10 cellular contexts compared by ENCODE assay signal in genomic region chr9:120892748-120893584, GRCh38. TPM values are rescaled to one million over a fixed set of nuclear protein-coding genes. Genes with fewer than 3 reads are reported as not detected.
A peak's percentile ranks its signal among the peaks of the same experiment; 100 is the strongest.
DNase-seq lines count a peak whose midpoint lies in the region; ATAC-seq, FAIRE-seq and TF ChIP-seq lines count a peak whose summit lies in the region.
"Had no signal": no experiment of that assay in that cellular context is flagged by ENCODE, and none has a peak within 500 bp of the region (broad histone marks: within the 10 kb centered on the region; RNA-seq: fewer than 3 reads in every experiment).

No MANE protein-coding gene starts in this region.

- TF ChIP-seq POLR2A in GM12878 (IDR thresholded peaks at IDR 0.05; ENCODE audit: low read depth, low read length), result peak; percentile 62

- H3K23ac ChIP-seq in neuronal stem cell (ENCODE audit: low read depth, low read length, poor library complexity), result peak overlapping the region; percentile 27

- WGBS in GM12878 (ENCODE audit: insufficient coverage, insufficient replicate concordance, low lambda C conversion rate, missing lambda C conversion rate), result 4% methylated on average over 5 of the region's 5 CpGs
- no CpG with 5 or more reads among the region's 5 CpGs for whole genome bisulfite sequencing in neuronal stem cell (ENCODE audit: extremely low coverage in 2 of 2, insufficient read length in 2 of 2, insufficient replicate concordance in 1 of 2), 2 donors

- no peak overlapping the region for H2BK120ac ChIP-seq in neuronal stem cell (ENCODE audit: low read depth, low read length)

- H2BK5ac ChIP-seq in neuronal stem cell (ENCODE audit: low read length), result no peak overlapping the region

- no peaks in the 10 kb centered on the region for H3K36me3 ChIP-seq in SJCRH30
- H3K36me3 ChIP-seq in GM12878 (ENCODE audit: control insufficient read depth in 2 of 2, insufficient read depth in 2 of 2, low read length in 1 of 2), result no peaks in the 10 kb centered on the region
- H3K36me3 ChIP-seq in neuronal stem cell (replicated peaks in 1 of 2; ENCODE audit: control insufficient read depth in 2 of 2, insufficient read depth in 2 of 2, low read length in 2 of 2), result no peaks in the 10 kb centered on the region
- H3K36me3 ChIP-seq: right lobe of liver had no signal

- no peak overlapping the region for H2BK15ac ChIP-seq in neuronal stem cell (ENCODE audit: low read length)

- H4K8ac ChIP-seq in neuronal stem cell (ENCODE audit: low read depth, low read length), result no peak overlapping the region

- peak overlapping the region; percentile 13 for H3K18ac ChIP-seq in neuronal stem cell (ENCODE audit: low read length)

- H2AFZ ChIP-seq in GM12878 (ENCODE audit: control insufficient read depth, low read depth, low read length) (peak overlapping the region; percentile 14; the same call in 1 of the 2 replicates), neuronal stem cell (ENCODE audit: low read length) (no peak overlapping the region)
- H2AFZ ChIP-seq: PC-9 had no signal

- DNase-seq in EL (peak; percentile 72), HL-60 (ENCODE audit: low read depth in 1 of 2, low spot score in 1 of 2) (peak; percentile 72 to 81), SJCRH30 (peak; percentile 81 to 86), GM12878 (ENCODE audit: low read depth, low spot score) (no peak), neuronal stem cell (ENCODE audit: low spot score) (no peak), HUDEP-2 (lab: John Stamatoyannopoulos, UW; ENCODE audit: unreplicated experiment in 76 of 76) (no peak), NCI-H1105 treated with DMSO at 0.1 percent for 48 hours (lab: John Stamatoyannopoulos, UW) (no peak)
- DNase-seq: right lobe of liver had no signal

- no peak for TF ChIP-seq CTCF in HL-60 (IDR thresholded peaks at IDR 0.05; ENCODE audit: insufficient read depth, low read length)
- TF ChIP-seq CTCF in GM12878 (IDR thresholded peaks at IDR 0.05 in 2 of 3, conservative IDR thresholded peaks at IDR 0.05 in 1 of 3; ENCODE audit: control insufficient read depth in 2 of 3, extremely low read depth in 1 of 3, insufficient read depth in 1 of 3, low read depth in 3 of 3, low read length in 3 of 3), result no peak

- ATAC-seq in GM21423 (IDR thresholded peaks at IDR 0.05; ENCODE audit: unreplicated experiment), result peak; percentile 66
- peak; percentile 80 for ATAC-seq in GM12878

- H3K27ac ChIP-seq in HL-60 (replicated peaks), result peak overlapping the region; percentile 42
- peak overlapping the region; percentile 51 for H3K27ac ChIP-seq in SJCRH30
- peak overlapping the region; percentile 94 for H3K27ac ChIP-seq in GM12878 (ENCODE audit: control insufficient read depth, insufficient read depth)
- no peak overlapping the region for H3K27ac ChIP-seq in neuronal stem cell (replicated peaks; ENCODE audit: low read length)
- H3K27ac ChIP-seq: PC-9, right lobe of liver had no signal

- H3K4me1 ChIP-seq in SJCRH30 (peaks cover 32% of the 10 kb centered on the region), GM12878 (ENCODE audit: control insufficient read depth, insufficient read depth, low read length) (peaks cover 62% of the 10 kb centered on the region), neuronal stem cell (ENCODE audit: control insufficient read depth in 2 of 2, insufficient read depth in 1 of 2, low read depth in 1 of 2, low read length in 2 of 2) (peaks cover 0 to 3% of the 10 kb centered on the region in 2 donors)

- no peak overlapping the region for H3K4me3 ChIP-seq in HL-60 (replicated peaks; ENCODE audit: insufficient read depth, low read length)
- no peak overlapping the region for H3K4me3 ChIP-seq in SJCRH30
- no peak overlapping the region for H3K4me3 ChIP-seq in GM12878
- no peak overlapping the region for H3K4me3 ChIP-seq in neuronal stem cell (ENCODE audit: low read length in 2 of 2)
- H3K4me3 ChIP-seq: PC-9, right lobe of liver had no signal

- H3K79me2 ChIP-seq in GM12878 (ENCODE audit: control insufficient read depth, insufficient read depth, low read length), result no peaks in the 10 kb centered on the region

- CTCF ChIA-PET in GM12878 (lab: Yijun Ruan, JAX), result interaction anchor here (0.9 to 3.0 kb wide), 8 partner anchors 15 to 136 kb away, joined by 3 to 13 read pairs (median 4); no protein-coding TSS in a partner anchor

- peak; percentile 91 to 95 for TF ChIP-seq EP300 in GM12878 (IDR thresholded peaks at IDR 0.05; ENCODE audit: borderline replicate concordance in 1 of 2, control insufficient read depth in 1 of 2, low read depth in 2 of 2, low read length in 2 of 2)

- peak; percentile 80 for FAIRE-seq in GM12878 (lab: Jason Lieb, UNC)

- no peak overlapping the region for H3K14ac ChIP-seq in neuronal stem cell (ENCODE audit: low read length)

- no TSS peak for BruUV-seq in GM12878 (replicated peaks; lab: Mats Ljungman, UMichigan)

- peak overlapping the region; percentile 87 for H3K4me2 ChIP-seq in GM12878 (ENCODE audit: control insufficient read depth, insufficient read depth)
- H3K4me2 ChIP-seq in neuronal stem cell (ENCODE audit: insufficient read depth, low read length, poor library complexity, severe bottlenecking), result no peak overlapping the region
- H3K4me2 ChIP-seq: PC-9 had no signal

- no peaks in the 10 kb centered on the region for H4K20me1 ChIP-seq in GM12878 (ENCODE audit: control insufficient read depth, insufficient read depth)

- no peaks in the 10 kb centered on the region for H3K27me3 ChIP-seq in HL-60 (ENCODE audit: insufficient read depth, poor library complexity, severe bottlenecking)
- H3K27me3 ChIP-seq in SJCRH30, result no peaks in the 10 kb centered on the region
- H3K27me3 ChIP-seq in GM12878 (replicated peaks in 1 of 2; ENCODE audit: control insufficient read depth in 2 of 2, insufficient read depth in 2 of 2, low read length in 1 of 2), result no peaks in the 10 kb centered on the region
- peaks cover 0 to 22% (median 0%) of the 10 kb centered on the region in 3 experiments for H3K27me3 ChIP-seq in neuronal stem cell (ENCODE audit: control insufficient read depth in 3 of 3, insufficient read depth in 3 of 3, low read depth in 1 of 3, low read length in 3 of 3)
- H3K27me3 ChIP-seq: right lobe of liver had no signal

- H2AK5ac ChIP-seq in neuronal stem cell (ENCODE audit: low read depth, low read length), result no peak overlapping the region

- H3K9ac ChIP-seq in GM12878 (ENCODE audit: control insufficient read depth, insufficient read depth, low read length) (peak overlapping the region; percentile 65), neuronal stem cell (ENCODE audit: low read depth, low read length, poor library complexity) (no peak overlapping the region)

- H3K9me3 ChIP-seq in SJCRH30 (replicated peaks) (no peaks in the 10 kb centered on the region), GM12878 (replicated peaks; ENCODE audit: control insufficient read depth, insufficient read depth, low read length) (no peaks in the 10 kb centered on the region), neuronal stem cell (replicated peaks in 1 of 2; ENCODE audit: control insufficient read depth in 2 of 2, insufficient read depth in 1 of 2, low read depth in 1 of 2, low read length in 2 of 2) (no peaks in the 10 kb centered on the region)
- H3K9me3 ChIP-seq: right lobe of liver had no signal

- RAD21 ChIA-PET in GM12878 (lab: Charles Lee; ENCODE audit: unreplicated experiment), result interaction anchor here (0.7 to 8.7 kb wide), 10 partner anchors 16 to 228 kb away, joined by 3 to 104 read pairs (median 5); partner anchors contain the start of genes PHF19 and TRAF1

- intact Hi-C loops in GM12878 (cut with micrococcal nuclease; ENCODE audit: unreplicated experiment), result loop anchor here (1.0 to 2.0 kb wide), 3 partner anchors 17 to 138 kb away; partner anchors contain the start of gene TRAF1

- POLR2A ChIA-PET in GM12878 (lab: Charles Lee), result interaction anchor here (0.9 to 15.6 kb wide), 8 partner anchors 9 to 35 kb away, joined by 3 to 383 read pairs (median 6); partner anchors contain the start of genes PHF19 and TRAF1

- in situ Hi-C loops in GM12878 (cut with MboI), result no loop called here

- H3K4ac ChIP-seq in neuronal stem cell (ENCODE audit: low read length), result no peak overlapping the region

- no peak overlapping the region for H2BK12ac ChIP-seq in neuronal stem cell (ENCODE audit: low read length)

- H3K79me1 ChIP-seq in neuronal stem cell (ENCODE audit: low read depth, low read length), result no peaks in the 10 kb centered on the region

- no peak overlapping the region for H4K91ac ChIP-seq in neuronal stem cell (ENCODE audit: low read depth, low read length, poor library complexity)

- SMC1A ChIA-PET in GM12878 (lab: Charles Lee; ENCODE audit: uncharacterized antibody, unreplicated experiment), result interaction anchor here (0.7 to 23.6 kb wide), 10 partner anchors 9 to 137 kb away, joined by 3 to 522 read pairs (median 4); partner anchors contain the start of gene TRAF1

- no peak for TF ChIP-seq RAD21 in GM12878 (IDR thresholded peaks at IDR 0.05; ENCODE audit: insufficient read depth, low read depth, low read length)

RNA-seq across cellular contexts. Expression of gene PHF19, which starts 16.0 kb away (rescaled TPM):
- 20.2 and 24.1 TPM in 2 replicates for total RNA-seq in SJCRH30 (2014; rRNA removed; shearing (Covaris generic))
- 127 and 130 TPM in 2 replicates for total RNA-seq in GM12878 (2013; cell fraction: nucleolus; rRNA removed)
- 74.9 and 81.1 TPM in 2 replicates for total RNA-seq in GM12878 (2014; rRNA removed)
- 63.1 and 74.8 TPM in 2 replicates for total RNA-seq in GM12878 (2014; rRNA removed; fragmentation: Illumina TruSeq; extraction: Trizol)
- total RNA-seq in GM12878 (2021), result 116 and 133 TPM in 2 replicates
- 38.7 TPM for polyA plus RNA-seq in GM12878 (2011; ENCODE audit: low read depth)
- polyA plus RNA-seq in GM12878 (2011; rRNA removed), result 45.5 and 71.1 TPM in 2 replicates
- polyA plus RNA-seq in GM12878 (2011; cell fraction: cytosol; rRNA removed), result 118 and 119 TPM in 2 replicates
- polyA plus RNA-seq in GM12878 (2011; cell fraction: nucleus; rRNA removed), result 334 and 350 TPM in 2 replicates
- polyA plus RNA-seq in GM12878 (2012), result 63.6 and 78.6 TPM in 2 replicates
- 64.7 and 94.2 TPM in 2 replicates for polyA plus RNA-seq in GM12878 (2014; fragmentation: Illumina TruSeq; extraction: Trizol)
- polyA plus RNA-seq in GM12878 (2014; fragmentation: Nextera tagmentation; extraction: Ambion mirVana), result 10 to 100 TPM; 26.0 to 50.2 TPM
- 98.6 and 106 TPM in 2 replicates for polyA plus RNA-seq in GM12878 (2014; rRNA removed)
- 100 to 1,000 TPM in 1 of 2 experiments, 10 to 100 TPM in 1; 97.9 to 113 TPM for polyA plus RNA-seq in GM12878 (2016; fragmentation: Nextera tagmentation; extraction: Ambion mirVana)
- 85.9 and 103 TPM in 2 replicates for polyA minus RNA-seq in GM12878 (2011; rRNA and poly(A)+ RNA removed)
- 31.7 and 47.3 TPM in 2 replicates for polyA minus RNA-seq in GM12878 (2011; cell fraction: cytosol; rRNA and poly(A)+ RNA removed)
- polyA minus RNA-seq in GM12878 (2011; cell fraction: nucleus; rRNA and poly(A)+ RNA removed), result 69.5 and 128 TPM in 2 replicates
- 24.6 TPM for polyA plus RNA-seq in neuronal stem cell (2013, experiment 1 of 2)
- 23.4 TPM for polyA plus RNA-seq in neuronal stem cell (2013, experiment 2 of 2)

RNA-seq across cellular contexts. Expression of gene TRAF1, which starts 33.6 kb away (rescaled TPM):
- 0.25 and 0.26 TPM in 2 replicates for total RNA-seq in SJCRH30 (2014; rRNA removed; shearing (Covaris generic))
- total RNA-seq in GM12878 (2013; cell fraction: nucleolus; rRNA removed), result 317 and 349 TPM in 2 replicates
- 144 and 153 TPM in 2 replicates for total RNA-seq in GM12878 (2014; rRNA removed)
- total RNA-seq in GM12878 (2014; rRNA removed; fragmentation: Illumina TruSeq; extraction: Trizol), result 111 and 116 TPM in 2 replicates
- total RNA-seq in GM12878 (2021), result 163 and 164 TPM in 2 replicates
- 44.2 TPM for polyA plus RNA-seq in GM12878 (2011; ENCODE audit: low read depth)
- 106 and 147 TPM in 2 replicates for polyA plus RNA-seq in GM12878 (2011; rRNA removed)
- polyA plus RNA-seq in GM12878 (2011; cell fraction: cytosol; rRNA removed), result 186 and 209 TPM in 2 replicates
- 205 and 241 TPM in 2 replicates for polyA plus RNA-seq in GM12878 (2011; cell fraction: nucleus; rRNA removed)
- 65.1 and 86.6 TPM in 2 replicates for polyA plus RNA-seq in GM12878 (2012)
- 82.8 and 140 TPM in 2 replicates for polyA plus RNA-seq in GM12878 (2014; fragmentation: Illumina TruSeq; extraction: Trizol)
- polyA plus RNA-seq in GM12878 (2014; fragmentation: Nextera tagmentation; extraction: Ambion mirVana), result 10 to 100 TPM; 13.8 to 16.6 TPM
- 153 and 156 TPM in 2 replicates for polyA plus RNA-seq in GM12878 (2014; rRNA removed)
- 10 to 100 TPM; 69.6 to 79.5 TPM for polyA plus RNA-seq in GM12878 (2016; fragmentation: Nextera tagmentation; extraction: Ambion mirVana)
- 194 and 283 TPM in 2 replicates for polyA minus RNA-seq in GM12878 (2011; rRNA and poly(A)+ RNA removed)
- polyA minus RNA-seq in GM12878 (2011; cell fraction: cytosol; rRNA and poly(A)+ RNA removed), result 61.2 and 66.6 TPM in 2 replicates
- polyA minus RNA-seq in GM12878 (2011; cell fraction: nucleus; rRNA and poly(A)+ RNA removed), result 99.3 and 141 TPM in 2 replicates
- polyA plus RNA-seq in neuronal stem cell (2013, experiment 1 of 2), result 2.0 TPM
- polyA plus RNA-seq in neuronal stem cell (2013, experiment 2 of 2), result 2.0 TPM

RNA-seq across cellular contexts. Expression of gene PSMD5, which starts 50.2 kb away (rescaled TPM):
- 49.0 and 54.1 TPM in 2 replicates for total RNA-seq in SJCRH30 (2014; rRNA removed; shearing (Covaris generic))
- 17.9 and 18.6 TPM in 2 replicates for total RNA-seq in GM12878 (2013; cell fraction: nucleolus; rRNA removed)
- total RNA-seq in GM12878 (2014; rRNA removed), result 19.9 and 20.8 TPM in 2 replicates
- 20.9 and 23.1 TPM in 2 replicates for total RNA-seq in GM12878 (2014; rRNA removed; fragmentation: Illumina TruSeq; extraction: Trizol)
- 34.4 and 47.7 TPM in 2 replicates for total RNA-seq in GM12878 (2021)
- polyA plus RNA-seq in GM12878 (2011; ENCODE audit: low read depth), result 7.3 TPM
- polyA plus RNA-seq in GM12878 (2011; rRNA removed), result 19.0 and 26.6 TPM in 2 replicates
- polyA plus RNA-seq in GM12878 (2011; cell fraction: cytosol; rRNA removed), result 9.0 and 9.6 TPM in 2 replicates
- polyA plus RNA-seq in GM12878 (2011; cell fraction: nucleus; rRNA removed), result 4.9 and 7.6 TPM in 2 replicates
- 11.2 and 13.3 TPM in 2 replicates for polyA plus RNA-seq in GM12878 (2012)
- polyA plus RNA-seq in GM12878 (2014; fragmentation: Illumina TruSeq; extraction: Trizol), result 31.8 and 41.4 TPM in 2 replicates
- polyA plus RNA-seq in GM12878 (2014; fragmentation: Nextera tagmentation; extraction: Ambion mirVana), result 10 to 100 TPM in 1 of 2 experiments, 1 to 10 TPM in 1; 8.8 to 11.4 TPM
- polyA plus RNA-seq in GM12878 (2014; rRNA removed), result 21.6 and 27.1 TPM in 2 replicates
- polyA plus RNA-seq in GM12878 (2016; fragmentation: Nextera tagmentation; extraction: Ambion mirVana), result 10 to 100 TPM; 35.9 to 40.4 TPM
- 9.0 and 10.4 TPM in 2 replicates for polyA minus RNA-seq in GM12878 (2011; rRNA and poly(A)+ RNA removed)
- 10.7 and 19.0 TPM in 2 replicates for polyA minus RNA-seq in GM12878 (2011; cell fraction: cytosol; rRNA and poly(A)+ RNA removed)
- 5.8 and 6.3 TPM in 2 replicates for polyA minus RNA-seq in GM12878 (2011; cell fraction: nucleus; rRNA and poly(A)+ RNA removed)
- 21.7 TPM for polyA plus RNA-seq in neuronal stem cell (2013, experiment 1 of 2)
- polyA plus RNA-seq in neuronal stem cell (2013, experiment 2 of 2), result 21.8 TPM

Comparison
In these comparisons a context has a peak if more than half of its experiments do, and no peak if none do; other contexts are left out.
1. DNase-seq: peak in EL (single experiment), HL-60 (2 of 2) and SJCRH30 (2 of 2); none in GM12878 (single experiment), neuronal stem cell (single experiment), HUDEP-2 (0 of 76) and NCI-H1105 treated with DMSO at 0.1 percent for 48 hours (single experiment).
2. RNA of gene TRAF1, which starts 33.6 kb away (total RNA-seq): 111 to 349 TPM in GM12878; 0.25 to 0.26 TPM in SJCRH30; every median in the first group is over 10 times any median in the second.